ENCODE assay signal across 2 cellular contexts in the genomic region with DNA sequence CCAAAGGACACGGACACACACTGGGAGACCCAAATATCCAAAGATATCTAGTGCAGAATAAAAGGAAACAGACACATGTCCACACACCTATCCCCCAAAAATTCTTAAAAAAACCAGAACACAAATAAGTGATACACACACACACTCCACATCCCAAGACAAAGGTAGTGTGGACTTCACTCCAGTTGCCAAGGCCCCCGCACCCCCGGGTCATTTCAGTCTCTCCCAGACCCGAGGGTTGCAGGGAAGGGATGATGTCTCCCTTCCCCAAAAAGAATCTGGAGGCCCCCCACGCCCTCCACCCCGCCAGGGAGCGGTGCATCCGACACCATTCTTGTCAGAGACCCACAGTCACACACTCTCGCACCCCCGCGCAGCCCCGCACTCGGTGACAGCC.
A peak's percentile ranks its signal among the peaks of the same experiment; 100 is the strongest.
TF ChIP-seq lines count a peak whose summit lies in the region.

No MANE protein-coding gene starts in this region.

TF ChIP-seq in HEK293, 187 proteins besides CTCF, POLR2A, EP300 and RAD21:
- no peak for TF ChIP-seq ZNF211 (tag by site-specific recombination; IDR thresholded peaks at IDR 0.05; ENCODE audit: low read depth)
- TF ChIP-seq ZFP41 (tag by site-specific recombination; IDR thresholded peaks at IDR 0.05; ENCODE audit: borderline replicate concordance): 0 out of 2 replicates have a peak, but pooled peaks have one; percentile 12
- TF ChIP-seq REPIN1 (tag by site-specific recombination; IDR thresholded peaks at IDR 0.05; ENCODE audit: low read depth): no peak
- TF ChIP-seq ZNF280C (tag by site-specific recombination; IDR thresholded peaks at IDR 0.05): no peak
- no peak for TF ChIP-seq ZNF133 (tag by site-specific recombination; IDR thresholded peaks at IDR 0.05)
- TF ChIP-seq ZBTB48 (tag by site-specific recombination; IDR thresholded peaks at IDR 0.05): no peak; the same call in 1 of the 2 replicates
- no peak for TF ChIP-seq ZBTB17 (tag by site-specific recombination; IDR thresholded peaks at IDR 0.05)
- TF ChIP-seq ZNF274 (IDR thresholded peaks at IDR 0.05; ENCODE audit: low read length): no peak
- TF ChIP-seq ZNF274 (tag by site-specific recombination; IDR thresholded peaks at IDR 0.05; ENCODE audit: borderline replicate concordance): 0 out of 2 replicates have a peak, but pooled peaks have one; percentile 55
- TF ChIP-seq ZNF248 (tag by site-specific recombination; IDR thresholded peaks at IDR 0.05): no peak
- no peak for TF ChIP-seq ZNF529 (tag by site-specific recombination; IDR thresholded peaks at IDR 0.05; ENCODE audit: insufficient replicate concordance)
- no peak for TF ChIP-seq ZNF488 (tag by site-specific recombination; IDR thresholded peaks at IDR 0.05)
- no peak for TF ChIP-seq ZNF521 (tag by site-specific recombination; IDR thresholded peaks at IDR 0.05)
- TF ChIP-seq, protein P1, sequence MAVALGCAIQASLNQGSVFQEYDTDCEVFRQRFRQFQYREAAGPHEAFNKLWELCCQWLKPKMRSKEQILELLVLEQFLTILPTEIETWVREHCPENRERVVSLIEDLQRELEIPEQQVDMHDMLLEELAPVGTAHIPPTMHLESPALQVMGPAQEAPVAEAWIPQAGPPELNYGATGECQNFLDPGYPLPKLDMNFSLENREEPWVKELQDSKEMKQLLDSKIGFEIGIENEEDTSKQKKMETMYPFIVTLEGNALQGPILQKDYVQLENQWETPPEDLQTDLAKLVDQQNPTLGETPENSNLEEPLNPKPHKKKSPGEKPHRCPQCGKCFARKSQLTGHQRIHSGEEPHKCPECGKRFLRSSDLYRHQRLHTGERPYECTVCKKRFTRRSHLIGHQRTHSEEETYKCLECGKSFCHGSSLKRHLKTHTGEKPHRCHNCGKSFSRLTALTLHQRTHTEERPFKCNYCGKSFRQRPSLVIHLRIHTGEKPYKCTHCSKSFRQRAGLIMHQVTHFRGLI (tag by site-specific recombination; IDR thresholded peaks at IDR 0.05): no peak
- no peak for TF ChIP-seq ZNF24 (tag by site-specific recombination; IDR thresholded peaks at IDR 0.05)
- TF ChIP-seq ZNF324 (tag by site-specific recombination; IDR thresholded peaks at IDR 0.05): no peak
- TF ChIP-seq YY2 (tag by site-specific recombination; IDR thresholded peaks at IDR 0.05): no peak
- TF ChIP-seq ZNF623 (tag by site-specific recombination; IDR thresholded peaks at IDR 0.05): 0 out of 2 replicates have a peak, but pooled peaks have one; percentile 7
- TF ChIP-seq OSR2 (tag by site-specific recombination; IDR thresholded peaks at IDR 0.05): no peak
- no peak for TF ChIP-seq ZBTB20 (tag by site-specific recombination; IDR thresholded peaks at IDR 0.05)

TF ChIP-seq in K562, 482 proteins besides CTCF, POLR2A, EP300 and RAD21:
- TF ChIP-seq ARHGAP35 (IDR thresholded peaks at IDR 0.05; ENCODE audit: partially characterized antibody) (peak; percentile 0), HDAC2 (IDR thresholded peaks at IDR 0.05) (no peak), DIDO1 (tag; IDR thresholded peaks at IDR 0.05; ENCODE audit: low read depth) (no peak)
